Comparison of ENCODE assay signal across 26 cellular contexts in the genomic region with DNA sequence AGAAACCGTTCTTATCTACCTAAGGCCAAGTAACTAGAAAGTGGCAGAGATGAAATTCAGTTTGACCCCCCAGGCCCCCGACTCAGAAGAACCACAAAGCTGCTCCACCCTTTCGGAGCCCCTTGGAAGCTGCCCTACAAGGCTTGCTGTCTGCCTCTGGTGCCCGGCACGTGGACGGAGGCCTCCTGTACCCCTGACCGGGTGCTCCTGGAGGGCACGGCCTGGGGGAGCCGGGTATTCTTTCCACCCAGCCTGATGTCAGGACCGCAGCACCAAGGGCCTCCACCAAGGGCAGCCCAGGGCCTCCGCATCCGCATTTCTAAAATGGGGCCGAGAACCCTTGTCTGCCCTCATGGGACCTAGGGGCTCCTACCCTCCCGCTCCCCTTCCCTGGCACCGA.
"Had no signal": no experiment of that assay in that cellular context is flagged by ENCODE, and none has a peak within 500 bp of the region (broad histone marks: within the 10 kb centered on the region; RNA-seq: fewer than 3 reads in every experiment).

No MANE protein-coding gene starts in this region.

- H3K4me3 ChIP-seq: colonic mucosa, esophagus squamous epithelium, gastrocnemius medialis, heart right ventricle, left lung, lower lobe of right lung, mucosa of descending colon had no signal

- FAIRE-seq: endometrium, kidney had no signal

- ATAC-seq: effector memory CD8-positive, alpha-beta T cell; esophagus mucosa; gastrocnemius medialis; left lung; left ventricle myocardium superior; lower lobe of right lung; mucosa of descending colon had no signal

- H3K9me3 ChIP-seq: colonic mucosa, esophagus squamous epithelium, gastrocnemius medialis, heart right ventricle, left lung, lower lobe of right lung, mucosa of descending colon had no signal

- H3K27me3 ChIP-seq: colonic mucosa, esophagus squamous epithelium, gastrocnemius medialis, heart right ventricle, left lung had no signal

- DNase-seq: colonic mucosa; cortex of kidney; effector CD8-positive, alpha-beta T cell; effector memory CD8-positive, alpha-beta T cell; erythroblast; esophagus squamous epithelium; foreskin fibroblast; foreskin melanocyte; gastrocnemius medialis; glutamatergic neuron; head of caudate nucleus; heart right ventricle; hippocampal formation; immature natural killer cell; islet precursor cell; kidney; kidney glomerular epithelial cell; left ventricle myocardium superior; lower lobe of right lung; mesenchymal stem cell; mucosa of descending colon; naive B cell had no signal

- H3K27ac ChIP-seq: colonic mucosa, epithelial cell of prostate, esophagus squamous epithelium, gastrocnemius medialis, heart right ventricle, left lung, lower lobe of right lung had no signal

- H3K4me1 ChIP-seq: colonic mucosa had no signal
